8 cellular contexts compared by ENCODE assay signal in genomic region chr4:498328-498919, GRCh38. TPM values are rescaled to one million over a fixed set of nuclear protein-coding genes. Genes with fewer than 3 reads are reported as not detected.
DNase-seq lines count a peak whose midpoint lies in the region; ATAC-seq lines count a peak whose summit lies in the region.

No MANE protein-coding gene starts in this region.

- H3K9me3 Mint-ChIP-seq in activated naive CD8-positive, alpha-beta T cell treated with anti-CD3 and anti-CD28 coated beads for 36 hours, result peaks cover 19% of the 10 kb centered on the region
- peaks cover 0 to 3% of the 10 kb centered on the region in 2 donors for H3K9me3 Mint-ChIP-seq in stimulated activated naive B cell treated with anti-CD40 and anti-IgM and Interleukin-4, amounts not matched to agents 10 μg/mL and 1 μg/mL and 100 μg/mL, for 72 hours

- H3K27ac Mint-ChIP-seq in activated naive CD8-positive, alpha-beta T cell treated with anti-CD3 and anti-CD28 coated beads for 36 hours, result peak overlapping the region; percentile 93
- peak overlapping the region; percentile 99 for H3K27ac Mint-ChIP-seq in stimulated activated naive B cell treated with anti-CD40 and anti-IgM and Interleukin-4, amounts not matched to agents 10 μg/mL and 1 μg/mL and 100 μg/mL, for 72 hours

- no peak for DNase-seq in activated naive CD8-positive, alpha-beta T cell treated with anti-CD3 and anti-CD28 coated beads for 36 hours
- no peak for DNase-seq in stimulated activated naive B cell treated with anti-CD40 and anti-IgM and Interleukin-4, amounts not matched to agents 10 μg/mL and 1 μg/mL and 100 μg/mL, for 72 hours
- DNase-seq in iPS-NIHi7 (ENCODE audit: extremely low spot score) (no peak), hippocampal formation (lab: John Stamatoyannopoulos, UW) (no peak)

- peaks cover 82% of the 10 kb centered on the region for H3K36me3 Mint-ChIP-seq in activated naive CD8-positive, alpha-beta T cell treated with anti-CD3 and anti-CD28 coated beads for 36 hours
- peaks cover 54 to 67% of the 10 kb centered on the region in 2 donors for H3K36me3 Mint-ChIP-seq in stimulated activated naive B cell treated with anti-CD40 and anti-IgM and Interleukin-4, amounts not matched to agents 10 μg/mL and 1 μg/mL and 100 μg/mL, for 72 hours

- H3K4me3 Mint-ChIP-seq in activated naive CD8-positive, alpha-beta T cell treated with anti-CD3 and anti-CD28 coated beads for 36 hours, result peak overlapping the region; percentile 94
- peak overlapping the region; percentile 95 to 98 for H3K4me3 Mint-ChIP-seq in stimulated activated naive B cell treated with anti-CD40 and anti-IgM and Interleukin-4, amounts not matched to agents 10 μg/mL and 1 μg/mL and 100 μg/mL, for 72 hours

- peak overlapping the region; percentile 91 for H3K4me3 ChIP-seq in iPS-18c (ENCODE audit: insufficient read depth, low read depth, low read length)

- ATAC-seq in GM18868 (IDR thresholded peaks at IDR 0.05; ENCODE audit: unreplicated experiment) (peak; percentile 19), HG03159 (IDR thresholded peaks at IDR 0.05; ENCODE audit: unreplicated experiment) (peak; percentile 13), GM18858 (IDR thresholded peaks at IDR 0.05; ENCODE audit: unreplicated experiment) (no peak)
- peak; percentile 39 to 54 for ATAC-seq in stimulated activated naive B cell treated with anti-CD40 and anti-IgM and Interleukin-4, amounts not matched to agents 10 μg/mL and 1 μg/mL and 100 μg/mL, for 72 hours (replicated peaks)

- peaks cover 5% of the 10 kb centered on the region for H3K9me3 ChIP-seq in iPS-18c (ENCODE audit: control insufficient read depth, insufficient read depth, low read length)

- no peaks in the 10 kb centered on the region for H3K27me3 Mint-ChIP-seq in activated naive CD8-positive, alpha-beta T cell treated with anti-CD3 and anti-CD28 coated beads for 36 hours
- H3K27me3 Mint-ChIP-seq in stimulated activated naive B cell treated with anti-CD40 and anti-IgM and Interleukin-4, amounts not matched to agents 10 μg/mL and 1 μg/mL and 100 μg/mL, for 72 hours, result no peaks in the 10 kb centered on the region

- peaks cover 32% of the 10 kb centered on the region for H3K4me1 Mint-ChIP-seq in activated naive CD8-positive, alpha-beta T cell treated with anti-CD3 and anti-CD28 coated beads for 36 hours
- peaks cover 20 to 40% of the 10 kb centered on the region in 2 donors for H3K4me1 Mint-ChIP-seq in stimulated activated naive B cell treated with anti-CD40 and anti-IgM and Interleukin-4, amounts not matched to agents 10 μg/mL and 1 μg/mL and 100 μg/mL, for 72 hours

RNA-seq across cellular contexts. Expression of gene ZNF721, which starts 0.5 kb away (rescaled TPM):
- 10 to 100 TPM; 33.4 to 38.3 TPM for total RNA-seq in activated naive CD8-positive, alpha-beta T cell treated with anti-CD3 and anti-CD28 coated beads for 36 hours

RNA-seq across cellular contexts. Expression of gene PIGG, which starts 0.6 kb away (rescaled TPM):
- total RNA-seq in activated naive CD8-positive, alpha-beta T cell treated with anti-CD3 and anti-CD28 coated beads for 36 hours, result 10 to 100 TPM; 40.1 to 45.1 TPM
